ENCODE assay signal across 11 cellular contexts in genomic region chr2:55985406-55985805, GRCh38.
DNase-seq lines count a peak whose midpoint lies in the region; ATAC-seq and TF ChIP-seq lines count a peak whose summit lies in the region.
"Had no signal": no experiment of that assay in that cellular context is flagged by ENCODE, and none has a peak within 500 bp of the region (broad histone marks: within the 10 kb centered on the region; RNA-seq: fewer than 3 reads in every experiment).

No MANE protein-coding gene starts in this region.

- peak; percentile 97 for ATAC-seq in GM18505 (IDR thresholded peaks at IDR 0.05; ENCODE audit: unreplicated experiment)
- peak; percentile 94 for ATAC-seq in GM21447 (IDR thresholded peaks at IDR 0.05; ENCODE audit: unreplicated experiment)
- ATAC-seq in HG03108 (IDR thresholded peaks at IDR 0.05; ENCODE audit: unreplicated experiment), result peak; percentile 72
- ATAC-seq in stimulated activated naive CD8-positive, alpha-beta T cell treated with anti-CD3 and anti-CD28 coated beads, Interleukin-15, Interleukin-2, amounts not matched to agents 100 U/mL and 50 U/mL, for 24 hours, result no peak

- DNase-seq in OCI-M1 (lab: John Stamatoyannopoulos, UW) (peak; percentile 30), Ammon's horn (ENCODE audit: low spot score) (no peak), SW 1271 (lab: John Stamatoyannopoulos, UW) (no peak)
- DNase-seq in stimulated activated naive CD8-positive, alpha-beta T cell treated with anti-CD3 and anti-CD28 coated beads, Interleukin-15, Interleukin-2, amounts not matched to agents 100 U/mL and 50 U/mL, for 24 hours, result no peak
- no peak for DNase-seq in activated T-cell treated with anti-CD3 and anti-CD28 coated beads, Interleukin-2, amount 50 U/mL, for 48 hours
- DNase-seq: CD4-positive, CD25-positive, alpha-beta regulatory T cell; foreskin melanocyte; NCI-H1417 treated with DMSO at 0.1 percent for 48 hours had no signal

- TF ChIP-seq POLR2A in GM18505 (IDR thresholded peaks at IDR 0.05; ENCODE audit: borderline replicate concordance, extremely low read depth, insufficient read depth, insufficient read length), result no peak
